In genomic region chr18:44013871-44014270, GRCh38 we compare ENCODE assay signal across 30 cellular contexts.
DNase-seq lines count a peak whose midpoint lies in the region; ATAC-seq, FAIRE-seq and TF ChIP-seq lines count a peak whose summit lies in the region.
"Had no signal": no experiment of that assay in that cellular context is flagged by ENCODE, and none has a peak within 500 bp of the region (broad histone marks: within the 10 kb centered on the region; RNA-seq: fewer than 3 reads in every experiment).

No MANE protein-coding gene starts in this region.

- BruUV-seq in HepG2 (replicated peaks; lab: Mats Ljungman, UMichigan) (no TSS peak), IMR-90 (replicated peaks; lab: Mats Ljungman, UMichigan) (no TSS peak)

- H3K9ac ChIP-seq in HepG2 (ENCODE audit: insufficient read depth, low read depth, low read length) (no peak overlapping the region), IMR-90 (ENCODE audit: low read depth, low read length) (no peak overlapping the region), MM.1S (ENCODE audit: low read length) (no peak overlapping the region)
- H3K9ac ChIP-seq: BLaER1; BLaER1 treated with 17β-estradiol and CSF1 and Interleukin-3, amounts not matched to agents 10 nM and 100 nM had no signal

- no peak overlapping the region for H2BK20ac ChIP-seq in IMR-90 (ENCODE audit: low read depth, low read length)

- POLR2A ChIA-PET in HepG2 (lab: Yijun Ruan, JAX) = no interaction called here
- POLR2A ChIA-PET in IMR-90 (lab: Charles Lee; ENCODE audit: unreplicated experiment) = no interaction called here

- no peaks in the 10 kb centered on the region for H3K9me1 ChIP-seq in IMR-90 (ENCODE audit: insufficient read depth, low read length)

- H4K5ac ChIP-seq in IMR-90 (ENCODE audit: low read depth, low read length) = no peak overlapping the region

- H2BK120ac ChIP-seq in IMR-90 (ENCODE audit: low read depth, low read length) = no peak overlapping the region

- DNase-seq in HepG2 (ENCODE audit: low spot score) (no peak), right lobe of liver (no peak), IMR-90 (no peak), MM.1S (no peak)
- DNase-seq: 8988T; ACHN; AML-193; BE2C; C1 segment of cervical spinal cord; Caco-2; Calu3; CD4-positive, alpha-beta memory T cell; CD4-positive, alpha-beta T cell; CD4-positive, CD25-positive, alpha-beta regulatory T cell; CD8-positive, alpha-beta memory T cell; CD8-positive, alpha-beta T cell; COR-L47; DMS 273 treated with DMSO at 0.1 percent for 48 hours; DMS153; DMS53; DMS79; DMS79 treated with DMSO at 0.1 percent for 48 hours; DND-41; EL had no signal

- TF ChIP-seq RAD21 in HepG2 (CRISPR knock-in tag; IDR thresholded peaks at IDR 0.05) (no peak), IMR-90 (IDR thresholded peaks at IDR 0.05; ENCODE audit: low read length) (no peak)

- no peak overlapping the region for H4K91ac ChIP-seq in IMR-90 (ENCODE audit: insufficient read depth, low read depth, low read length)

- H2BK15ac ChIP-seq in IMR-90 (ENCODE audit: low read depth, low read length) = no peak overlapping the region

- CTCF ChIA-PET in HepG2 (lab: Yijun Ruan, JAX; ENCODE audit: low intra/inter-chr PET ratio, low total read pairs) (no interaction called here), IMR-90 (lab: Yijun Ruan, JAX) (no interaction called here)

- no peak for FAIRE-seq in HepG2 (lab: Jason Lieb, UNC)
- FAIRE-seq: A549, D721Med had no signal

- H3K27me3 ChIP-seq in HepG2 (ENCODE audit: control insufficient read depth in 1 of 2, insufficient read depth in 2 of 2, low read length in 2 of 2) (no peaks in the 10 kb centered on the region), right lobe of liver (no peaks in the 10 kb centered on the region), IMR-90 (ENCODE audit: control insufficient read depth, insufficient read depth, low read length) (no peaks in the 10 kb centered on the region), MM.1S (replicated peaks; ENCODE audit: insufficient read depth, low read length) (no peaks in the 10 kb centered on the region)
- H3K27me3 ChIP-seq: BE2C; BLaER1; BLaER1 treated with 17β-estradiol and CSF1 and Interleukin-3, amounts not matched to agents 10 nM and 100 nM had no signal

- H2AFZ ChIP-seq in HepG2 (ENCODE audit: low read length) = no peak overlapping the region
- no peak overlapping the region for H2AFZ ChIP-seq in IMR-90 (replicated peaks; ENCODE audit: low read length, poor library complexity)
- no peak overlapping the region for H2AFZ ChIP-seq in MM.1S (ENCODE audit: low read length)

- no peak overlapping the region for H3K23ac ChIP-seq in IMR-90 (ENCODE audit: low read depth, low read length)

- H3K27ac ChIP-seq in HepG2 (ENCODE audit: extremely low read length, insufficient read depth, low read length) (no peak overlapping the region), right lobe of liver (no peak overlapping the region), IMR-90 (ENCODE audit: insufficient read depth, low read length) (no peak overlapping the region), MM.1S (ENCODE audit: low read length) (no peak overlapping the region)
- H3K27ac ChIP-seq: 22Rv1; A549; BLaER1; BLaER1 treated with 17β-estradiol and CSF1 and Interleukin-3, amounts not matched to agents 10 nM and 100 nM; C4-2B had no signal

- in situ Hi-C loops in HepG2 (cut with HindIII; ENCODE audit: extremely low pct_ligation_motif_present, low pct_unique_long_range_greater_than_20kb) = no loop called here
- in situ Hi-C loops in IMR-90 (cut with MboI; ENCODE audit: low sequenced_read_pairs) = no loop called here

- no peak overlapping the region for H2AK9ac ChIP-seq in IMR-90 (replicated peaks; ENCODE audit: low read depth, low read length, poor library complexity)

- no peak overlapping the region for H3K18ac ChIP-seq in IMR-90 (ENCODE audit: low read depth, low read length)

- H4K8ac ChIP-seq in IMR-90 (ENCODE audit: low read depth in 2 of 2, low read length in 2 of 2) = no peak overlapping the region

- H3K4me2 ChIP-seq in HepG2 (ENCODE audit: low read depth, low read length) = no peak overlapping the region
- H3K4me2 ChIP-seq in IMR-90 (ENCODE audit: low read depth, low read length) = no peak overlapping the region
- H3K4me2 ChIP-seq in MM.1S (ENCODE audit: low read depth, low read length) = no peak overlapping the region
- H3K4me2 ChIP-seq: A549; BLaER1; BLaER1 treated with 17β-estradiol and CSF1 and Interleukin-3, amounts not matched to agents 10 nM and 100 nM had no signal

- TF ChIP-seq CTCF in HepG2 (CRISPR knock-in tag; IDR thresholded peaks at IDR 0.05) (no peak), right lobe of liver (IDR thresholded peaks at IDR 0.05) (no peak), IMR-90 (conservative IDR thresholded peaks at IDR 0.05; ENCODE audit: low read depth, low read length) (no peak), MM.1S (IDR thresholded peaks at IDR 0.05; ENCODE audit: low read length) (no peak)

- H3K56ac ChIP-seq in IMR-90 (ENCODE audit: extremely low read depth, insufficient read depth, low read length) = no peak overlapping the region

- H3K79me2 ChIP-seq in HepG2 (ENCODE audit: insufficient read depth, low read length) (no peaks in the 10 kb centered on the region), MM.1S (ENCODE audit: low read length) (no peaks in the 10 kb centered on the region)

- 3% methylated on average over 2 of the region's 2 CpGs for WGBS in HepG2 (ENCODE audit: low lambda C conversion rate)
- 43% methylated on average over 2 of the region's 2 CpGs for WGBS in right lobe of liver (ENCODE audit: insufficient coverage, low coverage, low lambda C conversion rate, missing lambda C conversion rate)
- WGBS in IMR-90 (ENCODE audit: extremely low coverage in 2 of 2, insufficient read length in 1 of 2), 2 experiments = no CpG with 5 or more reads among the region's 2 CpGs

- H3K9me3 ChIP-seq in HepG2 (ENCODE audit: low read length) = peaks cover 21% of the 10 kb centered on the region
- H3K9me3 ChIP-seq in right lobe of liver = no peaks in the 10 kb centered on the region
- no peaks in the 10 kb centered on the region for H3K9me3 ChIP-seq in IMR-90 (ENCODE audit: control insufficient read depth, insufficient read depth, low read length)
- no peaks in the 10 kb centered on the region for H3K9me3 ChIP-seq in MM.1S (replicated peaks; ENCODE audit: insufficient read depth, low read length)
- H3K9me3 ChIP-seq: A549; BE2C; BLaER1; BLaER1 treated with 17β-estradiol and CSF1 and Interleukin-3, amounts not matched to agents 10 nM and 100 nM; Caco-2 had no signal

- no peak overlapping the region for H2AK5ac ChIP-seq in IMR-90 (ENCODE audit: low read depth, low read length)

- TF ChIP-seq EP300 in HepG2 (IDR thresholded peaks at IDR 0.05; ENCODE audit: low read depth in 2 of 2, low read length in 2 of 2) (no peak), HepG2 (CRISPR knock-in tag; IDR thresholded peaks at IDR 0.05; ENCODE audit: borderline replicate concordance) (no peak)

- H3K4ac ChIP-seq in IMR-90 (ENCODE audit: low read depth, low read length) = no peak overlapping the region

- H3K36me3 ChIP-seq in HepG2 (replicated peaks in 1 of 2; ENCODE audit: control insufficient read depth in 1 of 2, insufficient read depth in 2 of 2, low read length in 2 of 2) = no peaks in the 10 kb centered on the region
- H3K36me3 ChIP-seq in right lobe of liver = no peaks in the 10 kb centered on the region
- no peaks in the 10 kb centered on the region for H3K36me3 ChIP-seq in IMR-90 (ENCODE audit: control insufficient read depth, insufficient read depth, low read length)
- H3K36me3 ChIP-seq in MM.1S (replicated peaks; ENCODE audit: insufficient read depth, low read length) = no peaks in the 10 kb centered on the region
- H3K36me3 ChIP-seq: BE2C; BLaER1; BLaER1 treated with 17β-estradiol and CSF1 and Interleukin-3, amounts not matched to agents 10 nM and 100 nM had no signal

- no peak for ATAC-seq in HepG2
- ATAC-seq in right lobe of liver = no peak
- no peak for ATAC-seq in IMR-90 (ENCODE audit: low read depth)
- ATAC-seq: A549; CD8-positive, alpha-beta T cell had no signal

- H2BK5ac ChIP-seq in IMR-90 (ENCODE audit: low read depth, low read length, poor library complexity, severe bottlenecking) = no peak overlapping the region

- dilution Hi-C loops in IMR-90 (cut with HindIII; ENCODE audit: low sequenced_read_pairs, unreplicated experiment) = no loop called here

- H3K4me3 ChIP-seq in HepG2 (replicated peaks in 1 of 3; ENCODE audit: insufficient read depth in 1 of 3, low read depth in 2 of 3, low read length in 3 of 3) (no peak overlapping the region), right lobe of liver (no peak overlapping the region), IMR-90 (ENCODE audit: insufficient read depth, low read depth, low read length) (no peak overlapping the region), MM.1S (ENCODE audit: low read length) (no peak overlapping the region)
- H3K4me3 ChIP-seq: A549; BLaER1; BLaER1 treated with 17β-estradiol and CSF1 and Interleukin-3, amounts not matched to agents 10 nM and 100 nM had no signal

- no peak for TF ChIP-seq POLR2A in HepG2 (IDR thresholded peaks at IDR 0.05; ENCODE audit: insufficient read depth in 1 of 2, low read depth in 2 of 2, low read length in 2 of 2)
- no peak for TF ChIP-seq POLR2A in right lobe of liver (IDR thresholded peaks at IDR 0.05)
- no peak for TF ChIP-seq POLR2A in IMR-90 (IDR thresholded peaks at IDR 0.05; ENCODE audit: low read depth, low read length)

- no peaks in the 10 kb centered on the region for H3K79me1 ChIP-seq in IMR-90 (ENCODE audit: low read depth in 1 of 2, low read length in 2 of 2)

- H4K20me1 ChIP-seq in HepG2 (ENCODE audit: insufficient read depth, low read length) (no peaks in the 10 kb centered on the region), IMR-90 (ENCODE audit: insufficient read depth, low read length) (no peaks in the 10 kb centered on the region), MM.1S (ENCODE audit: insufficient read depth, low read length) (no peaks in the 10 kb centered on the region)
- H4K20me1 ChIP-seq: BLaER1; BLaER1 treated with 17β-estradiol and CSF1 and Interleukin-3, amounts not matched to agents 10 nM and 100 nM had no signal

- H3K4me1 ChIP-seq in HepG2 (ENCODE audit: insufficient read depth, low read length) = no peaks in the 10 kb centered on the region
- H3K4me1 ChIP-seq in right lobe of liver = no peaks in the 10 kb centered on the region
- no peaks in the 10 kb centered on the region for H3K4me1 ChIP-seq in IMR-90 (ENCODE audit: control insufficient read depth, insufficient read depth, low read length)
- H3K4me1 ChIP-seq in MM.1S (ENCODE audit: low read length) = no peaks in the 10 kb centered on the region
- H3K4me1 ChIP-seq: A549, BE2C, BLaER1, Caco-2 had no signal

- no peaks in the 10 kb centered on the region for H3F3A ChIP-seq in MM.1S (ENCODE audit: insufficient read depth, low read length)

- no peaks in the 10 kb centered on the region for H3K9me2 ChIP-seq in MM.1S (replicated peaks; ENCODE audit: insufficient read depth, low read length)

- H3K14ac ChIP-seq in IMR-90 (replicated peaks; ENCODE audit: low read depth, low read length) = no peak overlapping the region

- intact Hi-C loops in HepG2 (cut with micrococcal nuclease; ENCODE audit: unreplicated experiment) (no loop called here), right lobe of liver (cut with DNase I) (no loop called here), IMR-90 (cut with micrococcal nuclease) (no loop called here)

TF ChIP-seq in HepG2, 621 proteins besides CTCF, POLR2A, EP300 and RAD21 (continues in another document):
- no peak for TF ChIP-seq ZNF232 (CRISPR knock-in tag; IDR thresholded peaks at IDR 0.05; ENCODE audit: borderline replicate concordance)

TF ChIP-seq in IMR-90, 13 proteins besides CTCF, POLR2A, EP300 and RAD21 (continues in another document):
- no peak for TF ChIP-seq BHLHE40 (IDR thresholded peaks at IDR 0.05; ENCODE audit: low read depth, low read length)
